Comparison of ENCODE assay signal across 8 cellular contexts in the genomic region with DNA sequence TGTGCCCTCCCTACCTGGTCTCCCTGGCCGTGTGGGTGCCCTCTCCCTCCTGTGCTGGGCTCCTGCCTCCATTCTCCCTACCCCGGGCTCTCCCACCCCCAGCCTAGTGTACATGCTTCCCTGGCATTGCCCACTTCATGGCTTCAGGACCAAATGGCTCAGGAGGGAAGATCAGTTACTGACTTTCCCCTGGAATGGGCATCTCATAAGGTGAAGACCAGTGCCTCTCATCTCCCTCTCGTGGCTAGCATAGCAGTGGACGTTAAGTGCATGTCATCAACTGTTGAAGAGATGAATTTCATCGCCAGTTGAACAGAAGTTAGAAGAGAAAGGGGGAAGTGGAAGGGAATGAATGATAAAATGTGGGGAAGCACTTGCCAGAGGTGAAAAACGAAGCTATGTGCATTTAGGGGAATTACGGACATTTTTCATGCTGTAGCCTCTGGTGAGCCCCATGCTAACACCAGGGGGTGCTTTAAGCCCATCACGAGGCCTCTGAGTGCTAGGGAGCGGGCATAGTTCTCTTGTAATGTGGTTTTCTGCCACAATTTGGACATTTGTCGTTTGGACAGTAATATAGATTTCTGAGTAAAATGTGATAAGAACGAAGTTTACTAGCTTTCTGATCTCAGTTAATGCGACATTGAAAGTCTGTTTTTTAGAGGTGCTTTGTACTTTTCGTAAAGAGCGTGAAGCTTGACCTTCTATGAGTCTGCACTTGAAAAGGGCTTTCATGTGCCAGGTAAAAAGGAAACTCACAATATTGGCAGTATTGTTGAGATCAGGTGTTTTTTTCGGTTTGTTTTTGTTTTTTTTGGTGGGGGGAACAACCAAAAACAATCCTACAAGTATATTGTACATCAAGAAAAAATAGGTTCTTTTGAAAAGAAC. TPM values are rescaled to one million over a fixed set of nuclear protein-coding genes. Genes with fewer than 3 reads are reported as not detected.
DNase-seq lines count a peak whose midpoint lies in the region; ATAC-seq, FAIRE-seq and TF ChIP-seq lines count a peak whose summit lies in the region.

No MANE protein-coding gene starts in this region.

- H3K9me3 Mint-ChIP-seq in T-cell, result no peaks in the 10 kb centered on the region

- no peak for TF ChIP-seq EP300 in GM12878 (IDR thresholded peaks at IDR 0.05; ENCODE audit: borderline replicate concordance in 1 of 2, control insufficient read depth in 1 of 2, low read depth in 2 of 2, low read length in 2 of 2)

- H3K4me1 ChIP-seq in GM12878 (ENCODE audit: control insufficient read depth, insufficient read depth, low read length), result no peaks in the 10 kb centered on the region
- H3K4me1 ChIP-seq in kidney (ENCODE audit: control insufficient read depth in 1 of 2, insufficient read depth in 1 of 2, low read depth in 1 of 2, low read length in 2 of 2), result no peaks in the 10 kb centered on the region

- H3K27ac Mint-ChIP-seq in T-cell, result no peak overlapping the region

- CTCF ChIA-PET in T-cell (lab: Charles Lee) (interaction anchor here (0.6 to 1.7 kb wide), 6 partner anchors 9 to 414 kb away, joined by 3 to 10 read pairs (median 4); no protein-coding TSS in a partner anchor), GM12878 (lab: Yijun Ruan, JAX) (interaction anchor here (0.6 to 3.2 kb wide), 12 partner anchors 8 to 600 kb away, joined by 3 to 22 read pairs (median 3); no protein-coding TSS in a partner anchor)

- H3K9ac ChIP-seq in GM12878 (ENCODE audit: control insufficient read depth, insufficient read depth, low read length) (no peak overlapping the region), kidney (ENCODE audit: low read length in 2 of 2) (no peak overlapping the region)

- POLR2A ChIA-PET in T-cell (lab: Charles Lee) (interaction anchor here in 1 of 2 donors (0.7 kb wide), 1 partner anchor 1590 kb away, joined by 3 read pairs; no protein-coding TSS in a partner anchor), GM12878 (lab: Charles Lee) (interaction anchor here (0.8 kb wide), 1 partner anchor 83 kb away, joined by 3 read pairs; no protein-coding TSS in a partner anchor)

- no peak for TF ChIP-seq POLR2A in GM12878 (IDR thresholded peaks at IDR 0.05; ENCODE audit: low read depth, low read length)

- no peak overlapping the region for H3K4me3 ChIP-seq in GM12878
- H3K4me3 ChIP-seq in kidney (ENCODE audit: low read length in 2 of 2), result no peak overlapping the region

- RAD21 ChIA-PET in GM12878 (lab: Charles Lee; ENCODE audit: unreplicated experiment), result no interaction called here

- intact Hi-C loops in GM12878 (cut with micrococcal nuclease; ENCODE audit: unreplicated experiment), result loop anchor here (1.0 kb wide), 1 partner anchor 93 kb away; no protein-coding TSS in a partner anchor
- intact Hi-C loops in kidney (cut with DNase I), result no loop called here

- H3K36me3 ChIP-seq in GM12878 (ENCODE audit: control insufficient read depth in 2 of 2, insufficient read depth in 2 of 2, low read length in 1 of 2) (no peaks in the 10 kb centered on the region), kidney (ENCODE audit: control insufficient read depth in 1 of 2, insufficient read depth in 2 of 2, low read length in 2 of 2) (no peaks in the 10 kb centered on the region)

- WGBS in GM12878 (ENCODE audit: insufficient coverage, insufficient replicate concordance, low lambda C conversion rate, missing lambda C conversion rate), result 40% methylated on average over 15 of the region's 15 CpGs

- FAIRE-seq in GM12878 (lab: Jason Lieb, UNC), result peak; percentile 41
- FAIRE-seq in kidney (lab: Jason Lieb, UNC), result no peak

- H3K9me3 ChIP-seq in GM12878 (replicated peaks; ENCODE audit: control insufficient read depth, insufficient read depth, low read length), result no peaks in the 10 kb centered on the region
- no peaks in the 10 kb centered on the region for H3K9me3 ChIP-seq in kidney (ENCODE audit: control insufficient read depth in 1 of 2, low read length in 2 of 2)

- H3K36me3 Mint-ChIP-seq in T-cell, result peaks cover 16% of the 10 kb centered on the region

- peak; percentile 55 to 71 (median 67) for ATAC-seq in T-cell (replicated peaks in 1 of 4)
- ATAC-seq in GM12878, result peak; percentile 91
- ATAC-seq in HG03457 (IDR thresholded peaks at IDR 0.05; ENCODE audit: unreplicated experiment), result no peak
- no peak for ATAC-seq in GM18502 (IDR thresholded peaks at IDR 0.05; ENCODE audit: poor library complexity, unreplicated experiment)

- no peak overlapping the region for H2AFZ ChIP-seq in GM12878 (ENCODE audit: control insufficient read depth, low read depth, low read length)

- peak; percentile 73 for TF ChIP-seq RAD21 in GM12878 (IDR thresholded peaks at IDR 0.05; ENCODE audit: insufficient read depth, low read depth, low read length)

- no peak overlapping the region for H3K27ac ChIP-seq in GM12878 (ENCODE audit: control insufficient read depth, insufficient read depth)
- H3K27ac ChIP-seq in kidney (ENCODE audit: low read depth in 2 of 2, low read length in 2 of 2), result no peak overlapping the region

- H3K27me3 Mint-ChIP-seq in T-cell, result no peaks in the 10 kb centered on the region

- in situ Hi-C loops in GM12878 (cut with MboI), result no loop called here

- no peak overlapping the region for H3K4me2 ChIP-seq in GM12878 (ENCODE audit: control insufficient read depth, insufficient read depth)

- peak; percentile 57 to 69 (median 58); a peak in 5 of 6 replicates for TF ChIP-seq CTCF in GM12878 (IDR thresholded peaks at IDR 0.05 in 2 of 3, conservative IDR thresholded peaks at IDR 0.05 in 1 of 3; ENCODE audit: control insufficient read depth in 2 of 3, extremely low read depth in 1 of 3, insufficient read depth in 1 of 3, low read depth in 3 of 3, low read length in 3 of 3)
- TF ChIP-seq CTCF in kidney (IDR thresholded peaks at IDR 0.05; ENCODE audit: borderline replicate concordance, extremely low read depth, insufficient read depth), result peak; percentile 68

- DNase-seq in GDM1 (lab: John Stamatoyannopoulos, UW) (peak; percentile 33), LHCN-M2 (ENCODE audit: low read depth) (peak; percentile 71), T-cell (peak in 32 of 34 experiments; percentile 16 to 65 (median 44)), GM12878 (ENCODE audit: low read depth, low spot score) (no peak), kidney (no peak)
- DNase-seq in stimulated activated CD4-positive, alpha-beta T cell treated with anti-CD3 and anti-CD28 coated beads, Interleukin-4, amount 100 ng/mL, for 24 hours, result peak; percentile 60

- H3K4me3 Mint-ChIP-seq in T-cell, result no peak overlapping the region

- H4K20me1 ChIP-seq in GM12878 (ENCODE audit: control insufficient read depth, insufficient read depth), result no peaks in the 10 kb centered on the region

- H3K27me3 ChIP-seq in GM12878 (replicated peaks in 1 of 2; ENCODE audit: control insufficient read depth in 2 of 2, insufficient read depth in 2 of 2, low read length in 1 of 2), result no peaks in the 10 kb centered on the region

- SMC1A ChIA-PET in GM12878 (lab: Charles Lee; ENCODE audit: uncharacterized antibody, unreplicated experiment), result interaction anchor here (0.7 to 1.2 kb wide), 2 partner anchors 91 to 93 kb away, joined by 3 to 4 read pairs; no protein-coding TSS in a partner anchor

- H3K79me2 ChIP-seq in GM12878 (ENCODE audit: control insufficient read depth, insufficient read depth, low read length), result no peaks in the 10 kb centered on the region

- BruUV-seq in GM12878 (replicated peaks; lab: Mats Ljungman, UMichigan), result no TSS peak

- H3K4me1 Mint-ChIP-seq in T-cell, result peaks cover 6 to 15% (median 8%) of the 10 kb centered on the region in 3 donors

RNA-seq across cellular contexts. Expression of gene TRAF3IP1, which starts 50.4 kb away (rescaled TPM):
- 8.3 and 8.5 TPM in 2 replicates for total RNA-seq in LHCN-M2 (2014; rRNA removed)
- 10.5 TPM for polyA plus RNA-seq in LHCN-M2 (2012)
- total RNA-seq in T-cell, result 10 to 100 TPM in 3 of 5 donors, 1 to 10 TPM in 2; 6.3 to 12.1 (median 11.8) TPM
- 5.9 and 7.2 TPM in 2 replicates for total RNA-seq in GM12878 (2013; cell fraction: nucleolus; rRNA removed)
- total RNA-seq in GM12878 (2014; rRNA removed), result 3.3 and 3.7 TPM in 2 replicates
- 3.8 and 4.5 TPM in 2 replicates for total RNA-seq in GM12878 (2014; rRNA removed; fragmentation: Illumina TruSeq; extraction: Trizol)
- 7.5 and 10.9 TPM in 2 replicates for total RNA-seq in GM12878 (2021)
- 1.2 TPM for polyA plus RNA-seq in GM12878 (2011; ENCODE audit: low read depth)
- polyA plus RNA-seq in GM12878 (2011; rRNA removed), result 2.3 and 3.2 TPM in 2 replicates
- 1.6 and 2.6 TPM in 2 replicates for polyA plus RNA-seq in GM12878 (2011; cell fraction: cytosol; rRNA removed)
- polyA plus RNA-seq in GM12878 (2011; cell fraction: nucleus; rRNA removed), result 1.6 and 3.7 TPM in 2 replicates
- 2.7 TPM in 2 replicates for polyA plus RNA-seq in GM12878 (2012)
- polyA plus RNA-seq in GM12878 (2014; fragmentation: Illumina TruSeq; extraction: Trizol), result 6.8 and 12.5 TPM in 2 replicates
- polyA plus RNA-seq in GM12878 (2014; fragmentation: Nextera tagmentation; extraction: Ambion mirVana), result 1 to 10 TPM; 1.6 to 2.1 TPM
- polyA plus RNA-seq in GM12878 (2014; rRNA removed), result 3.8 and 4.2 TPM in 2 replicates
- 1 to 10 TPM; 2.0 to 7.4 TPM for polyA plus RNA-seq in GM12878 (2016; fragmentation: Nextera tagmentation; extraction: Ambion mirVana)
- polyA minus RNA-seq in GM12878 (2011; rRNA and poly(A)+ RNA removed), result 2.2 and 3.9 TPM in 2 replicates
- polyA minus RNA-seq in GM12878 (2011; cell fraction: cytosol; rRNA and poly(A)+ RNA removed), result 0.67 and 1.5 TPM in 2 replicates
- 1.9 and 2.1 TPM in 2 replicates for polyA minus RNA-seq in GM12878 (2011; cell fraction: nucleus; rRNA and poly(A)+ RNA removed)
- 24.2 TPM for total RNA-seq in kidney
- 6.4 TPM for polyA plus RNA-seq in kidney (ENCODE audit: insufficient read depth, low read depth, low replicate concordance)

RNA-seq across cellular contexts. Expression of gene ASB1, which starts 56.0 kb away (rescaled TPM):
- total RNA-seq in LHCN-M2 (2014; rRNA removed) (23.8 and 30.4 TPM in 2 replicates), T-cell (10 to 100 TPM; 28.6 to 44.1 (median 42.3) TPM), GM12878 (2014; rRNA removed) (18.4 and 30.0 TPM in 2 replicates), GM12878 (2014; rRNA removed; fragmentation: Illumina TruSeq; extraction: Trizol) (13.7 and 16.3 TPM in 2 replicates), GM12878 (2021) (31.2 and 34.2 TPM in 2 replicates), kidney (28.1 TPM)
- 41.7 TPM for polyA plus RNA-seq in LHCN-M2 (2012)
- 26.9 and 29.8 TPM in 2 replicates for total RNA-seq in GM12878 (2013; cell fraction: nucleolus; rRNA removed)
- 13.1 TPM for polyA plus RNA-seq in GM12878 (2011; ENCODE audit: low read depth)
- polyA plus RNA-seq in GM12878 (2011; rRNA removed) (13.7 and 22.7 TPM in 2 replicates), GM12878 (2014; fragmentation: Illumina TruSeq; extraction: Trizol) (9.5 and 17.4 TPM in 2 replicates), GM12878 (2014; fragmentation: Nextera tagmentation; extraction: Ambion mirVana) (10 to 100 TPM in 1 of 2 experiments, 1 to 10 TPM in 1; 5.2 to 16.2 TPM), GM12878 (2014; rRNA removed) (31.2 and 37.3 TPM in 2 replicates), GM12878 (2016; fragmentation: Nextera tagmentation; extraction: Ambion mirVana) (10 to 100 TPM; 28.8 to 29.5 TPM), kidney (ENCODE audit: insufficient read depth, low read depth, low replicate concordance) (29.4 TPM)
- 29.7 and 34.0 TPM in 2 replicates for polyA plus RNA-seq in GM12878 (2011; cell fraction: cytosol; rRNA removed)
- polyA plus RNA-seq in GM12878 (2011; cell fraction: nucleus; rRNA removed), result 54.1 and 64.5 TPM in 2 replicates
- polyA plus RNA-seq in GM12878 (2012), result 20.1 and 21.5 TPM in 2 replicates
- 12.9 and 21.5 TPM in 2 replicates for polyA minus RNA-seq in GM12878 (2011; rRNA and poly(A)+ RNA removed)
- 10.4 and 13.1 TPM in 2 replicates for polyA minus RNA-seq in GM12878 (2011; cell fraction: cytosol; rRNA and poly(A)+ RNA removed)
- 14.1 and 24.8 TPM in 2 replicates for polyA minus RNA-seq in GM12878 (2011; cell fraction: nucleus; rRNA and poly(A)+ RNA removed)

Comparison
In these comparisons a context has a peak if more than half of its experiments do, and no peak if none do; other contexts are left out.
1. DNase-seq: peak in GDM1 (single experiment), LHCN-M2 (single experiment), T-cell (32 of 34) and stimulated activated CD4-positive, alpha-beta T cell treated with anti-CD3 and anti-CD28 coated beads, Interleukin-4, amount 100 ng/mL, for 24 hours (single experiment); none in GM12878 (single experiment) and kidney (single experiment).
2. ATAC-seq: peak in T-cell (4 of 4) and GM12878 (single experiment); none in HG03457 (single experiment) and GM18502 (single experiment).